Comparison of ENCODE assay signal across 1 cellular context in genomic region chr17:43531955-43532354, GRCh38.
A peak's percentile ranks its signal among the peaks of the same experiment; 100 is the strongest.
TF ChIP-seq lines count a peak whose summit lies in the region.

No MANE protein-coding gene starts in this region.

TF ChIP-seq in HepG2, 621 proteins besides CTCF, POLR2A, EP300 and RAD21 (continued from another document and continues in another):
- TF ChIP-seq, protein P1, sequence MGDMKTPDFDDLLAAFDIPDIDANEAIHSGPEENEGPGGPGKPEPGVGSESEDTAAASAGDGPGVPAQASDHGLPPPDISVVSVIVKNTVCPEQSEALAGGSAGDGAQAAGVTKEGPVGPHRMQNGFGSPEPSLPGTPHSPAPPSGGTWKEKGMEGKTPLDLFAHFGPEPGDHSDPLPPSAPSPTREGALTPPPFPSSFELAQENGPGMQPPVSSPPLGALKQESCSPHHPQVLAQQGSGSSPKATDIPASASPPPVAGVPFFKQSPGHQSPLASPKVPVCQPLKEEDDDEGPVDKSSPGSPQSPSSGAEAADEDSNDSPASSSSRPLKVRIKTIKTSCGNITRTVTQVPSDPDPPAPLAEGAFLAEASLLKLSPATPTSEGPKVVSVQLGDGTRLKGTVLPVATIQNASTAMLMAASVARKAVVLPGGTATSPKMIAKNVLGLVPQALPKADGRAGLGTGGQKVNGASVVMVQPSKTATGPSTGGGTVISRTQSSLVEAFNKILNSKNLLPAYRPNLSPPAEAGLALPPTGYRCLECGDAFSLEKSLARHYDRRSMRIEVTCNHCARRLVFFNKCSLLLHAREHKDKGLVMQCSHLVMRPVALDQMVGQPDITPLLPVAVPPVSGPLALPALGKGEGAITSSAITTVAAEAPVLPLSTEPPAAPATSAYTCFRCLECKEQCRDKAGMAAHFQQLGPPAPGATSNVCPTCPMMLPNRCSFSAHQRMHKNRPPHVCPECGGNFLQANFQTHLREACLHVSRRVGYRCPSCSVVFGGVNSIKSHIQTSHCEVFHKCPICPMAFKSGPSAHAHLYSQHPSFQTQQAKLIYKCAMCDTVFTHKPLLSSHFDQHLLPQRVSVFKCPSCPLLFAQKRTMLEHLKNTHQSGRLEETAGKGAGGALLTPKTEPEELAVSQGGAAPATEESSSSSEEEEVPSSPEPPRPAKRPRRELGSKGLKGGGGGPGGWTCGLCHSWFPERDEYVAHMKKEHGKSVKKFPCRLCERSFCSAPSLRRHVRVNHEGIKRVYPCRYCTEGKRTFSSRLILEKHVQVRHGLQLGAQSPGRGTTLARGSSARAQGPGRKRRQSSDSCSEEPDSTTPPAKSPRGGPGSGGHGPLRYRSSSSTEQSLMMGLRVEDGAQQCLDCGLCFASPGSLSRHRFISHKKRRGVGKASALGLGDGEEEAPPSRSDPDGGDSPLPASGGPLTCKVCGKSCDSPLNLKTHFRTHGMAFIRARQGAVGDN (CRISPR knock-in tag; IDR thresholded peaks at IDR 0.05) = no peak
- TF ChIP-seq ZNF136 (CRISPR knock-in tag; IDR thresholded peaks at IDR 0.05; ENCODE audit: low read depth) = no peak
- no peak for TF ChIP-seq MBD4 (IDR thresholded peaks at IDR 0.05; ENCODE audit: borderline replicate concordance, low read length)
- 0 out of 4 replicates have a peak, but pooled peaks of 1 of the 2 experiments have one; percentile 12 for TF ChIP-seq ATF4 (CRISPR knock-in tag; IDR thresholded peaks at IDR 0.05)
- TF ChIP-seq SIX1 (CRISPR knock-in tag; IDR thresholded peaks at IDR 0.05; ENCODE audit: borderline replicate concordance) = peak; percentile 61; the same call in 1 of the 2 replicates
- TF ChIP-seq HBP1 (CRISPR knock-in tag; IDR thresholded peaks at IDR 0.05; ENCODE audit: low read depth) = 0 out of 2 replicates have a peak, but pooled peaks have one; percentile 30
- TF ChIP-seq, protein P2, sequence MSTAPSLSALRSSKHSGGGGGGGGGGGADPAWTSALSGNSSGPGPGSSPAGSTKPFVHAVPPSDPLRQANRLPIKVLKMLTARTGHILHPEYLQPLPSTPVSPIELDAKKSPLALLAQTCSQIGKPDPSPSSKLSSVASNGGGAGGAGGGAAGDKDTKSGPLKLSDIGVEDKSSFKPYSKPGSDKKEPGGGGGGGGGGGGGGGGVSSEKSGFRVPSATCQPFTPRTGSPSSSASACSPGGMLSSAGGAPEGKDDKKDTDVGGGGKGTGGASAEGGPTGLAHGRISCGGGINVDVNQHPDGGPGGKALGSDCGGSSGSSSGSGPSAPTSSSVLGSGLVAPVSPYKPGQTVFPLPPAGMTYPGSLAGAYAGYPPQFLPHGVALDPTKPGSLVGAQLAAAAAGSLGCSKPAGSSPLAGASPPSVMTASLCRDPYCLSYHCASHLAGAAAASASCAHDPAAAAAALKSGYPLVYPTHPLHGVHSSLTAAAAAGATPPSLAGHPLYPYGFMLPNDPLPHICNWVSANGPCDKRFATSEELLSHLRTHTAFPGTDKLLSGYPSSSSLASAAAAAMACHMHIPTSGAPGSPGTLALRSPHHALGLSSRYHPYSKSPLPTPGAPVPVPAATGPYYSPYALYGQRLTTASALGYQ (CRISPR knock-in tag; IDR thresholded peaks at IDR 0.05) = no peak
- TF ChIP-seq ZZZ3 (CRISPR knock-in tag; IDR thresholded peaks at IDR 0.05; ENCODE audit: borderline replicate concordance) = no peak
- 0 out of 2 replicates have a peak, but pooled peaks have one; percentile 23 for TF ChIP-seq MED1 (CRISPR knock-in tag; IDR thresholded peaks at IDR 0.05)
- no peak for TF ChIP-seq ZNF382 (CRISPR knock-in tag; IDR thresholded peaks at IDR 0.05; ENCODE audit: borderline replicate concordance)
- TF ChIP-seq, protein P3, sequence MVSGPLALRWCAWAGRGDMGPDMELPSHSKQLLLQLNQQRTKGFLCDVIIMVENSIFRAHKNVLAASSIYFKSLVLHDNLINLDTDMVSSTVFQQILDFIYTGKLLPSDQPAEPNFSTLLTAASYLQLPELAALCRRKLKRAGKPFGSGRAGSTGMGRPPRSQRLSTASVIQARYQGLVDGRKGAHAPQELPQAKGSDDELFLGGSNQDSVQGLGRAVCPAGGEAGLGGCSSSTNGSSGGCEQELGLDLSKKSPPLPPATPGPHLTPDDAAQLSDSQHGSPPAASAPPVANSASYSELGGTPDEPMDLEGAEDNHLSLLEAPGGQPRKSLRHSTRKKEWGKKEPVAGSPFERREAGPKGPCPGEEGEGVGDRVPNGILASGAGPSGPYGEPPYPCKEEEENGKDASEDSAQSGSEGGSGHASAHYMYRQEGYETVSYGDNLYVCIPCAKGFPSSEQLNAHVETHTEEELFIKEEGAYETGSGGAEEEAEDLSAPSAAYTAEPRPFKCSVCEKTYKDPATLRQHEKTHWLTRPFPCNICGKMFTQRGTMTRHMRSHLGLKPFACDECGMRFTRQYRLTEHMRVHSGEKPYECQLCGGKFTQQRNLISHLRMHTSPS (CRISPR knock-in tag; IDR thresholded peaks at IDR 0.05; ENCODE audit: low read depth) = no peak
- TF ChIP-seq SMAD9 (CRISPR knock-in tag; IDR thresholded peaks at IDR 0.05) = no peak
- no peak for TF ChIP-seq SATB2 (CRISPR knock-in tag; IDR thresholded peaks at IDR 0.05)
- TF ChIP-seq EEA1 (CRISPR knock-in tag; IDR thresholded peaks at IDR 0.05; ENCODE audit: borderline replicate concordance) = no peak
- TF ChIP-seq SOX13 (IDR thresholded peaks at IDR 0.05) = no peak
- 0 out of 4 replicates have a peak, but pooled peaks of 1 of the 2 experiments have one; percentile 20 for TF ChIP-seq SOX13 (CRISPR knock-in tag; conservative IDR thresholded peaks at IDR 0.05 in 1 of 2, IDR thresholded peaks at IDR 0.05 in 1 of 2)
- TF ChIP-seq JUNB (CRISPR knock-in tag; IDR thresholded peaks at IDR 0.05; ENCODE audit: borderline replicate concordance) = no peak
- no peak for TF ChIP-seq CAMTA2 (CRISPR knock-in tag; IDR thresholded peaks at IDR 0.05; ENCODE audit: borderline replicate concordance)
- TF ChIP-seq ZBTB7B (CRISPR knock-in tag; IDR thresholded peaks at IDR 0.05) = no peak
- no peak for TF ChIP-seq MEIS1 (CRISPR knock-in tag; IDR thresholded peaks at IDR 0.05; ENCODE audit: borderline replicate concordance)
- no peak for TF ChIP-seq ZNF577 (CRISPR knock-in tag; IDR thresholded peaks at IDR 0.05; ENCODE audit: borderline replicate concordance, low read depth)
- TF ChIP-seq FOSL2 (CRISPR knock-in tag; IDR thresholded peaks at IDR 0.05) = peak; percentile 96
- no peak for TF ChIP-seq ZFYVE20 (CRISPR knock-in tag; IDR thresholded peaks at IDR 0.05; ENCODE audit: borderline replicate concordance, low read depth)
- peak; percentile 7; the same call in 1 of the 2 replicates for TF ChIP-seq DNMT3B (CRISPR knock-in tag; conservative IDR thresholded peaks at IDR 0.05)
- no peak for TF ChIP-seq ZNF678 (CRISPR knock-in tag; IDR thresholded peaks at IDR 0.05)
- no peak for TF ChIP-seq GZF1 (CRISPR knock-in tag; IDR thresholded peaks at IDR 0.05)
- no peak for TF ChIP-seq ZNF780A (CRISPR knock-in tag; IDR thresholded peaks at IDR 0.05)
- peak; percentile 41 for TF ChIP-seq RARA (CRISPR knock-in tag; IDR thresholded peaks at IDR 0.05)
- no peak for TF ChIP-seq ZNF234 (CRISPR knock-in tag; conservative IDR thresholded peaks at IDR 0.05)
- no peak for TF ChIP-seq ZFP82 (CRISPR knock-in tag; IDR thresholded peaks at IDR 0.05; ENCODE audit: borderline replicate concordance)
- TF ChIP-seq ZKSCAN8 (CRISPR knock-in tag; IDR thresholded peaks at IDR 0.05; ENCODE audit: borderline replicate concordance) = no peak
- TF ChIP-seq ZNF616 (CRISPR knock-in tag; IDR thresholded peaks at IDR 0.05; ENCODE audit: low read depth) = no peak
- TF ChIP-seq, protein P4, sequence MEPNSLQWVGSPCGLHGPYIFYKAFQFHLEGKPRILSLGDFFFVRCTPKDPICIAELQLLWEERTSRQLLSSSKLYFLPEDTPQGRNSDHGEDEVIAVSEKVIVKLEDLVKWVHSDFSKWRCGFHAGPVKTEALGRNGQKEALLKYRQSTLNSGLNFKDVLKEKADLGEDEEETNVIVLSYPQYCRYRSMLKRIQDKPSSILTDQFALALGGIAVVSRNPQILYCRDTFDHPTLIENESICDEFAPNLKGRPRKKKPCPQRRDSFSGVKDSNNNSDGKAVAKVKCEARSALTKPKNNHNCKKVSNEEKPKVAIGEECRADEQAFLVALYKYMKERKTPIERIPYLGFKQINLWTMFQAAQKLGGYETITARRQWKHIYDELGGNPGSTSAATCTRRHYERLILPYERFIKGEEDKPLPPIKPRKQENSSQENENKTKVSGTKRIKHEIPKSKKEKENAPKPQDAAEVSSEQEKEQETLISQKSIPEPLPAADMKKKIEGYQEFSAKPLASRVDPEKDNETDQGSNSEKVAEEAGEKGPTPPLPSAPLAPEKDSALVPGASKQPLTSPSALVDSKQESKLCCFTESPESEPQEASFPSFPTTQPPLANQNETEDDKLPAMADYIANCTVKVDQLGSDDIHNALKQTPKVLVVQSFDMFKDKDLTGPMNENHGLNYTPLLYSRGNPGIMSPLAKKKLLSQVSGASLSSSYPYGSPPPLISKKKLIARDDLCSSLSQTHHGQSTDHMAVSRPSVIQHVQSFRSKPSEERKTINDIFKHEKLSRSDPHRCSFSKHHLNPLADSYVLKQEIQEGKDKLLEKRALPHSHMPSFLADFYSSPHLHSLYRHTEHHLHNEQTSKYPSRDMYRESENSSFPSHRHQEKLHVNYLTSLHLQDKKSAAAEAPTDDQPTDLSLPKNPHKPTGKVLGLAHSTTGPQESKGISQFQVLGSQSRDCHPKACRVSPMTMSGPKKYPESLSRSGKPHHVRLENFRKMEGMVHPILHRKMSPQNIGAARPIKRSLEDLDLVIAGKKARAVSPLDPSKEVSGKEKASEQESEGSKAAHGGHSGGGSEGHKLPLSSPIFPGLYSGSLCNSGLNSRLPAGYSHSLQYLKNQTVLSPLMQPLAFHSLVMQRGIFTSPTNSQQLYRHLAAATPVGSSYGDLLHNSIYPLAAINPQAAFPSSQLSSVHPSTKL (CRISPR knock-in tag; IDR thresholded peaks at IDR 0.05) = no peak
- no peak for TF ChIP-seq AFF4 (CRISPR knock-in tag; IDR thresholded peaks at IDR 0.05)
- TF ChIP-seq, protein P5, sequence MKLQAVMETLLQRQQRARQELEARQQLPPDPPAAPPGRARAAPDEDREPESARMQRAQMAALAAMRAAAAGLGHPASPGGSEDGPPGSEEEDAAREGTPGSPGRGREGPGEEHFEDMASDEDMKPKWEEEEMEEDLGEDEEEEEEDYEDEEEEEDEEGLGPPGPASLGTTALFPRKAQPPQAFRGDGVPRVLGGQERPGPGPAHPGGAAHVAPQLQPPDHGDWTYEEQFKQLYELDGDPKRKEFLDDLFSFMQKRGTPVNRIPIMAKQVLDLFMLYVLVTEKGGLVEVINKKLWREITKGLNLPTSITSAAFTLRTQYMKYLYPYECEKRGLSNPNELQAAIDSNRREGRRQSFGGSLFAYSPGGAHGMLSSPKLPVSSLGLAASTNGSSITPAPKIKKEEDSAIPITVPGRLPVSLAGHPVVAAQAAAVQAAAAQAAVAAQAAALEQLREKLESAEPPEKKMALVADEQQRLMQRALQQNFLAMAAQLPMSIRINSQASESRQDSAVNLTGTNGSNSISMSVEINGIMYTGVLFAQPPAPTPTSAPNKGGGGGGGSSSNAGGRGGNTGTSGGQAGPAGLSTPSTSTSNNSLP (IDR thresholded peaks at IDR 0.05; ENCODE audit: low read depth, low read length) = peak; percentile 56; the same call in 1 of the 2 replicates
- TF ChIP-seq ATF3 (CRISPR knock-in tag; IDR thresholded peaks at IDR 0.05) = peak; percentile 82
- no peak for TF ChIP-seq PTBP1 (IDR thresholded peaks at IDR 0.05; ENCODE audit: low read depth, low read length, poor library complexity, severe bottlenecking)
- 0 out of 2 replicates have a peak, but pooled peaks have one; percentile 6 for TF ChIP-seq SALL1 (CRISPR knock-in tag; IDR thresholded peaks at IDR 0.05)
- no peak for TF ChIP-seq SRF (IDR thresholded peaks at IDR 0.05; ENCODE audit: low read depth, low read length)
- TF ChIP-seq CEBPG (CRISPR knock-in tag; IDR thresholded peaks at IDR 0.05) = peak; percentile 32; the same call in 1 of the 2 replicates
